Comparison of ENCODE assay signal across 8 cellular contexts in genomic region chr7:42237162-42237821, GRCh38. TPM values are rescaled to one million over a fixed set of nuclear protein-coding genes. Genes with fewer than 3 reads are reported as not detected.
DNase-seq lines count a peak whose midpoint lies in the region; ATAC-seq and TF ChIP-seq lines count a peak whose summit lies in the region.

Gene GLI3 (minus strand): TSS chr7:42237209. CDS start chr7:42223253, 13,956 bp downstream.

- H3K4me1 Mint-ChIP-seq in activated T-cell treated with anti-CD3 and anti-CD28 coated beads, Interleukin-2, amount 50 U/mL, for 72 hours (ENCODE audit: low read depth) = peaks cover 8% of the 10 kb centered on the region

- WGBS in gastroesophageal sphincter (ENCODE audit: low coverage in 1 of 2), 2 donors = 20% methylated on average over 1 of the region's 58 CpGs; no CpG with 5 or more reads in 1 of the 2 donors

- H3K27ac ChIP-seq in gastroesophageal sphincter (peak within 1 kb of the TSS; percentile 79 to 97 (median 95)), neural cell (ENCODE audit: low read length) (no peak within 1 kb of the TSS)

- in situ Hi-C loops in G401 (cut with HindIII; ENCODE audit: low sequenced_read_pairs) = no loop called here

- H3K79me2 ChIP-seq in neural cell (replicated peaks; ENCODE audit: insufficient read depth, low read length) = peaks cover 39% of the 10 kb centered on the region

- H3K9me3 Mint-ChIP-seq in activated T-cell treated with anti-CD3 and anti-CD28 coated beads, Interleukin-2, amount 50 U/mL, for 72 hours = no peaks in the 10 kb centered on the region

- peak in 3 of 4 experiments; percentile 47 to 63 (median 50) for TF ChIP-seq CTCF in gastroesophageal sphincter (IDR thresholded peaks at IDR 0.05)
- TF ChIP-seq CTCF in neural cell (IDR thresholded peaks at IDR 0.05; ENCODE audit: poor library complexity, severe bottlenecking) = no peak

- no peak within 1 kb of the TSS for H3K27ac Mint-ChIP-seq in activated T-cell treated with anti-CD3 and anti-CD28 coated beads, Interleukin-2, amount 50 U/mL, for 72 hours

- no peaks in the 10 kb centered on the region for H3F3A ChIP-seq in neural cell (ENCODE audit: insufficient read depth, low read length, poor library complexity, severe bottlenecking)

- H3K4me1 ChIP-seq in gastroesophageal sphincter = peaks cover 0 to 50% (median 8%) of the 10 kb centered on the region in 3 donors

- H3K9me3 ChIP-seq in gastroesophageal sphincter = no peaks in the 10 kb centered on the region
- no peaks in the 10 kb centered on the region for H3K9me3 ChIP-seq in neural cell (ENCODE audit: low read length)

- no peaks in the 10 kb centered on the region for H3K36me3 ChIP-seq in gastroesophageal sphincter
- no peaks in the 10 kb centered on the region for H3K36me3 ChIP-seq in neural cell (ENCODE audit: insufficient read depth, low read length)

- H3K4me3 Mint-ChIP-seq in activated T-cell treated with anti-CD3 and anti-CD28 coated beads, Interleukin-2, amount 50 U/mL, for 72 hours = peak within 1 kb of the TSS; percentile 83 to 88

- no peaks in the 10 kb centered on the region for H3K9me2 ChIP-seq in neural cell (ENCODE audit: insufficient read depth, low read length)

- peak; percentile 35 to 63 for TF ChIP-seq POLR2A in gastroesophageal sphincter (IDR thresholded peaks at IDR 0.05)

- H3K27me3 ChIP-seq in gastroesophageal sphincter = no peaks in the 10 kb centered on the region
- peaks cover 29% of the 10 kb centered on the region for H3K27me3 ChIP-seq in neural cell (ENCODE audit: insufficient read depth, low read depth, low read length)

- ATAC-seq in GM21447 (IDR thresholded peaks at IDR 0.05; ENCODE audit: unreplicated experiment) (peak; percentile 59), gastroesophageal sphincter (peak; percentile 86)
- peak; percentile 83 to 90 for ATAC-seq in activated T-cell treated with anti-CD3 and anti-CD28 coated beads, Interleukin-2, amount 50 U/mL, for 72 hours (replicated peaks in 1 of 2)

- TF ChIP-seq EP300 in gastroesophageal sphincter (IDR thresholded peaks at IDR 0.05) (no peak), neural cell (conservative IDR thresholded peaks at IDR 0.05; ENCODE audit: poor library complexity, severe bottlenecking) (no peak)

- peak; percentile 6 for DNase-seq in G401 (ENCODE audit: low spot score)
- DNase-seq in Jurkat, Clone E6-1 (ENCODE audit: low read depth, low spot score) = peak; percentile 35
- peak; percentile 37 to 58 for DNase-seq in activated T-cell treated with anti-CD3 and anti-CD28 coated beads, Interleukin-2, amount 50 U/mL, for 72 hours
- DNase-seq in activated effector memory CD4-positive, alpha-beta T cell treated with Interleukin-2 at 50 U/mL for 16 hours = no peak
- no peak for DNase-seq in stimulated activated naive CD4-positive, alpha-beta T cell (lab: John Stamatoyannopoulos, UW)

- no peaks in the 10 kb centered on the region for H4K20me1 ChIP-seq in neural cell (ENCODE audit: insufficient read depth)

- peak within 1 kb of the TSS; percentile 87 for H3K4me2 ChIP-seq in neural cell (ENCODE audit: low read length)

- H2AFZ ChIP-seq in neural cell (ENCODE audit: low read depth, low read length) = peak within 1 kb of the TSS; percentile 46

- peak within 1 kb of the TSS; percentile 68 for H3K4me3 ChIP-seq in Jurkat, Clone E6-1 (ENCODE audit: low read length)
- H3K4me3 ChIP-seq in gastroesophageal sphincter (peak within 1 kb of the TSS; percentile 65 to 82), neural cell (ENCODE audit: low read length) (peak within 1 kb of the TSS; percentile 82)

- peak; percentile 8 for TF ChIP-seq RAD21 in neural cell (conservative IDR thresholded peaks at IDR 0.05)

- H3K9ac ChIP-seq in neural cell (ENCODE audit: low read length) = peak within 1 kb of the TSS; percentile 52

- H3K36me3 Mint-ChIP-seq in activated T-cell treated with anti-CD3 and anti-CD28 coated beads, Interleukin-2, amount 50 U/mL, for 72 hours (ENCODE audit: insufficient read depth in 2 of 2) = peaks cover 0 to 6% of the 10 kb centered on the region in 2 donors

- H3K27me3 Mint-ChIP-seq in activated T-cell treated with anti-CD3 and anti-CD28 coated beads, Interleukin-2, amount 50 U/mL, for 72 hours (ENCODE audit: low read depth) = peaks cover 82% of the 10 kb centered on the region

TF ChIP-seq in neural cell, 6 proteins besides CTCF, POLR2A, EP300 and RAD21:
- no peak for TF ChIP-seq SMC3 (conservative IDR thresholded peaks at IDR 0.05; ENCODE audit: poor library complexity)
- TF ChIP-seq MXI1 (conservative IDR thresholded peaks at IDR 0.05; ENCODE audit: poor library complexity, severe bottlenecking) = peak; percentile 8

RNA-seq across cellular contexts. Expression of gene GLI3, which starts in this region (rescaled TPM):
- not detected in 2 replicates for total RNA-seq in G401 (2014; rRNA removed; shearing (Covaris generic))
- 2.8 TPM for polyA plus RNA-seq in Jurkat, Clone E6-1 (2012; ENCODE audit: insufficient read depth, insufficient read length)
- under 1 TPM; 0.29 to 0.51 TPM for total RNA-seq in activated T-cell treated with anti-CD3 and anti-CD28 coated beads, Interleukin-2, amount 50 U/mL, for 72 hours
- 10 to 100 TPM in 2 of 4 donors, 1 to 10 TPM in 2; 7.3 to 18.2 (median 12.6) TPM for total RNA-seq in gastroesophageal sphincter
- 0.19 and 0.48 TPM in 2 replicates for polyA plus RNA-seq in neural cell
- polyA minus RNA-seq in neural cell = 4.6 and 5.3 TPM in 2 replicates

Comparison
In these comparisons a context has a peak if more than half of its experiments do, and no peak if none do; other contexts are left out.
1. Peak in DNase-seq in G401; RNA of the gene not detected or under 1 TPM.
2. Peak in DNase-seq and ATAC-seq in activated T-cell treated with anti-CD3 and anti-CD28 coated beads, Interleukin-2, amount 50 U/mL, for 72 hours; RNA of the gene not detected or under 1 TPM.